ENCODE assay signal across 1 cellular context in the genomic region with DNA sequence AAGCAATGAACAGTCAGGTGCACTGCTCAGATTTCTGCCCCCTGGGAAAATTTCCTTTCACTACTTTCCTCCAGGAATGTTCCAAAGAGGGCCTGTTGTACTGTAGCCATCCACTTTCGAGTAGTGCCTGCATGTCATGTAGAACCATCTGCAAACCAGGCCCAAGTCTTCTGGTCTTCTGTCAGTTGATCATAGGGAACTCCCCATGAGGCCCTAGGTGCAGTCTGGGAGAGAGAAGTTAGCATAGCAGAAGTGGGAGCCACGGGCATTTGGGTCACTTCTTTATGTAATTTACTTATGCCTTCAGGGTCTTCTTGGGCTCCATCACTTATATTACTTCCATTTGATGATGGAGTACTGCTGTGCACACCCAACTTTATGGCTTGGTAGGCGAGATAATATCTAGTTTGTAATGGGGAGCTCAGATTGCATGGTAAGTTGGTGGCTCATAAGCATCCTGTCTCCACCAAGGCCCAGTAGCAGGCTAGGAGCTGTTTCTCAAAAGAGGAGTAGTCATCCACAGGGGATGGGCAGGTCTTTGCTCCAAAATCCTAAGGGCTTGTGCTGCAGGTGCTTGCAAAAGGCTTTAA.
TF ChIP-seq lines count a peak whose summit lies in the region.

No MANE protein-coding gene starts in this region.

TF ChIP-seq in GM23338, 12 proteins besides CTCF, POLR2A, EP300 and RAD21 (continued from another document):
- TF ChIP-seq, protein P1, sequence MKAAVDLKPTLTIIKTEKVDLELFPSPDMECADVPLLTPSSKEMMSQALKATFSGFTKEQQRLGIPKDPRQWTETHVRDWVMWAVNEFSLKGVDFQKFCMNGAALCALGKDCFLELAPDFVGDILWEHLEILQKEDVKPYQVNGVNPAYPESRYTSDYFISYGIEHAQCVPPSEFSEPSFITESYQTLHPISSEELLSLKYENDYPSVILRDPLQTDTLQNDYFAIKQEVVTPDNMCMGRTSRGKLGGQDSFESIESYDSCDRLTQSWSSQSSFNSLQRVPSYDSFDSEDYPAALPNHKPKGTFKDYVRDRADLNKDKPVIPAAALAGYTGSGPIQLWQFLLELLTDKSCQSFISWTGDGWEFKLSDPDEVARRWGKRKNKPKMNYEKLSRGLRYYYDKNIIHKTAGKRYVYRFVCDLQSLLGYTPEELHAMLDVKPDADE (IDR thresholded peaks at IDR 0.05) = no peak
- TF ChIP-seq ZNF331 (CRISPR knock-in tag; IDR thresholded peaks at IDR 0.05; ENCODE audit: low read depth) (no peak), EZH2 (IDR thresholded peaks at IDR 0.05; ENCODE audit: low read depth, unreplicated experiment) (no peak), JUNB (IDR thresholded peaks at IDR 0.05; ENCODE audit: unreplicated experiment) (no peak), NANOG (IDR thresholded peaks at IDR 0.05; ENCODE audit: borderline replicate concordance) (no peak), ZNF114 (CRISPR knock-in tag; IDR thresholded peaks at IDR 0.05) (no peak), STAT1 (IDR thresholded peaks at IDR 0.05; ENCODE audit: unreplicated experiment) (no peak)
- TF ChIP-seq, protein P2, sequence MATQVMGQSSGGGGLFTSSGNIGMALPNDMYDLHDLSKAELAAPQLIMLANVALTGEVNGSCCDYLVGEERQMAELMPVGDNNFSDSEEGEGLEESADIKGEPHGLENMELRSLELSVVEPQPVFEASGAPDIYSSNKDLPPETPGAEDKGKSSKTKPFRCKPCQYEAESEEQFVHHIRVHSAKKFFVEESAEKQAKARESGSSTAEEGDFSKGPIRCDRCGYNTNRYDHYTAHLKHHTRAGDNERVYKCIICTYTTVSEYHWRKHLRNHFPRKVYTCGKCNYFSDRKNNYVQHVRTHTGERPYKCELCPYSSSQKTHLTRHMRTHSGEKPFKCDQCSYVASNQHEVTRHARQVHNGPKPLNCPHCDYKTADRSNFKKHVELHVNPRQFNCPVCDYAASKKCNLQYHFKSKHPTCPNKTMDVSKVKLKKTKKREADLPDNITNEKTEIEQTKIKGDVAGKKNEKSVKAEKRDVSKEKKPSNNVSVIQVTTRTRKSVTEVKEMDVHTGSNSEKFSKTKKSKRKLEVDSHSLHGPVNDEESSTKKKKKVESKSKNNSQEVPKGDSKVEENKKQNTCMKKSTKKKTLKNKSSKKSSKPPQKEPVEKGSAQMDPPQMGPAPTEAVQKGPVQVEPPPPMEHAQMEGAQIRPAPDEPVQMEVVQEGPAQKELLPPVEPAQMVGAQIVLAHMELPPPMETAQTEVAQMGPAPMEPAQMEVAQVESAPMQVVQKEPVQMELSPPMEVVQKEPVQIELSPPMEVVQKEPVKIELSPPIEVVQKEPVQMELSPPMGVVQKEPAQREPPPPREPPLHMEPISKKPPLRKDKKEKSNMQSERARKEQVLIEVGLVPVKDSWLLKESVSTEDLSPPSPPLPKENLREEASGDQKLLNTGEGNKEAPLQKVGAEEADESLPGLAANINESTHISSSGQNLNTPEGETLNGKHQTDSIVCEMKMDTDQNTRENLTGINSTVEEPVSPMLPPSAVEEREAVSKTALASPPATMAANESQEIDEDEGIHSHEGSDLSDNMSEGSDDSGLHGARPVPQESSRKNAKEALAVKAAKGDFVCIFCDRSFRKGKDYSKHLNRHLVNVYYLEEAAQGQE (IDR thresholded peaks at IDR 0.05; ENCODE audit: unreplicated experiment) = no peak
